Comparison of ENCODE assay signal across 8 cellular contexts in genomic region chr2:27050281-27050995, GRCh38. TPM values are rescaled to one million over a fixed set of nuclear protein-coding genes. Genes with fewer than 3 reads are reported as not detected.
DNase-seq lines count a peak whose midpoint lies in the region; ATAC-seq and TF ChIP-seq lines count a peak whose summit lies in the region.

No MANE protein-coding gene starts in this region.

- in situ Hi-C loops in transverse colon (cut with MboI; ENCODE audit: low pct_ligation_motif_present in 1 of 4, low pct_unique_long_range_greater_than_20kb in 1 of 4, low sequenced_read_pairs in 3 of 4) = no loop called here

- peak overlapping the region; percentile 17 for H4K91ac ChIP-seq in trophoblast cell (ENCODE audit: low read depth, low read length)

- peaks cover 3% of the 10 kb centered on the region for H3K79me2 ChIP-seq in trophoblast cell (ENCODE audit: control insufficient read depth, insufficient read depth, low read length, poor library complexity)

- POLR2A ChIA-PET in activated naive CD8-positive, alpha-beta T cell treated with anti-CD3 and anti-CD28 coated beads, Interleukin-2, amount 10 ng/mL, durations not matched to agents 7 days and 5 days (lab: Charles Lee) = interaction anchor here (0.6 to 5.5 kb wide), 18 partner anchors 9 to 359 kb away, joined by 3 to 92 read pairs (median 5); partner anchors contain the start of genes ATRAID, KHK, MPV17 and OST4

- H3K9me3 ChIP-seq in cardiac muscle cell (ENCODE audit: low read depth) (no peaks in the 10 kb centered on the region), trophoblast cell (ENCODE audit: insufficient read depth, low read depth, low read length) (no peaks in the 10 kb centered on the region), transverse colon (no peaks in the 10 kb centered on the region)

- no peak overlapping the region for H2AK5ac ChIP-seq in trophoblast cell (ENCODE audit: low read length)

- no peak for TF ChIP-seq EP300 in transverse colon (IDR thresholded peaks at IDR 0.05; ENCODE audit: low read depth)

- H2AFZ ChIP-seq in trophoblast cell (ENCODE audit: insufficient read depth, low read length, poor library complexity) = peak overlapping the region; percentile 53

- H3K9ac ChIP-seq in trophoblast cell (ENCODE audit: low read length) = peak overlapping the region; percentile 20

- no peaks in the 10 kb centered on the region for H3K27me3 ChIP-seq in cardiac muscle cell
- H3K27me3 ChIP-seq in trophoblast cell (ENCODE audit: insufficient read depth, low read length) = no peaks in the 10 kb centered on the region
- H3K27me3 ChIP-seq in transverse colon = no peaks in the 10 kb centered on the region

- H3K9me3 Mint-ChIP-seq in activated naive CD8-positive, alpha-beta T cell treated with anti-CD3 and anti-CD28 coated beads, Interleukin-2, amount 10 ng/mL, durations not matched to agents 7 days and 5 days = peaks cover 4% of the 10 kb centered on the region

- H3K4me3 ChIP-seq in GM12865 (ENCODE audit: low read depth, low read length) = peak overlapping the region; percentile 76
- peak overlapping the region; percentile 97 for H3K4me3 ChIP-seq in cardiac muscle cell
- H3K4me3 ChIP-seq in trophoblast cell (ENCODE audit: low read depth, low read length) = peak overlapping the region; percentile 77
- H3K4me3 ChIP-seq in transverse colon = peak overlapping the region; percentile 33 to 97 (median 86)

- peak overlapping the region; percentile 39 for H4K12ac ChIP-seq in trophoblast cell (ENCODE audit: low read depth, low read length)

- H2BK12ac ChIP-seq in trophoblast cell (ENCODE audit: low read length) = no peak overlapping the region

- H3K36me3 ChIP-seq in cardiac muscle cell (peaks cover 21% of the 10 kb centered on the region), trophoblast cell (ENCODE audit: control insufficient read depth in 1 of 2, insufficient read depth in 2 of 2, low read length in 2 of 2) (peaks cover 13 to 22% of the 10 kb centered on the region in 2 experiments), transverse colon (peaks cover 0 to 8% (median 0%) of the 10 kb centered on the region in 4 donors)

- H2BK5ac ChIP-seq in trophoblast cell (ENCODE audit: low read depth, low read length, poor library complexity) = peak overlapping the region; percentile 37

- H3K23ac ChIP-seq in trophoblast cell (ENCODE audit: low read length) = no peak overlapping the region

- peaks cover 28% of the 10 kb centered on the region for H3K4me1 Mint-ChIP-seq in activated naive CD8-positive, alpha-beta T cell treated with anti-CD3 and anti-CD28 coated beads, Interleukin-2, amount 10 ng/mL, durations not matched to agents 7 days and 5 days

- H3K18ac ChIP-seq in trophoblast cell (ENCODE audit: low read length) = no peak overlapping the region

- H3K4me2 ChIP-seq in trophoblast cell (ENCODE audit: low read length) = peak overlapping the region; percentile 69

- H3K4me1 ChIP-seq in cardiac muscle cell (ENCODE audit: low read depth) = peaks cover 9% of the 10 kb centered on the region
- H3K4me1 ChIP-seq in trophoblast cell (ENCODE audit: control insufficient read depth in 1 of 2, insufficient read depth in 2 of 2, low read length in 2 of 2) = peaks cover 3 to 10% of the 10 kb centered on the region in 2 experiments
- H3K4me1 ChIP-seq in transverse colon = peaks cover 7 to 18% (median 16%) of the 10 kb centered on the region in 4 donors

- peaks cover 4% of the 10 kb centered on the region for H3K27me3 Mint-ChIP-seq in activated naive CD8-positive, alpha-beta T cell treated with anti-CD3 and anti-CD28 coated beads, Interleukin-2, amount 10 ng/mL, durations not matched to agents 7 days and 5 days

- TF ChIP-seq POLR2A in transverse colon (IDR thresholded peaks at IDR 0.05) = no peak

- WGBS in trophoblast cell (ENCODE audit: extremely low coverage, insufficient coverage, insufficient read length) = no CpG with 5 or more reads among the region's 48 CpGs
- 0% methylated on average over 11 to 28 of the region's 48 CpGs for WGBS in transverse colon (ENCODE audit: low coverage in 1 of 2), 2 donors

- peak; percentile 44 for ATAC-seq in HG02623 (IDR thresholded peaks at IDR 0.05; ENCODE audit: unreplicated experiment)
- ATAC-seq in activated naive CD8-positive, alpha-beta T cell treated with anti-CD3 and anti-CD28 coated beads, Interleukin-2, amount 10 ng/mL, durations not matched to agents 7 days and 5 days (ENCODE audit: low read depth) = peak; percentile 60

- H3K27ac Mint-ChIP-seq in activated naive CD8-positive, alpha-beta T cell treated with anti-CD3 and anti-CD28 coated beads, Interleukin-2, amount 10 ng/mL, durations not matched to agents 7 days and 5 days = peak overlapping the region; percentile 99

- H3K27ac ChIP-seq in cardiac muscle cell = peak overlapping the region; percentile 96
- peak overlapping the region; percentile 50 for H3K27ac ChIP-seq in trophoblast cell (ENCODE audit: low read depth, low read length)
- peak overlapping the region; percentile 85 to 93 (median 88) for H3K27ac ChIP-seq in transverse colon

- peak overlapping the region; percentile 23 for H3K14ac ChIP-seq in trophoblast cell (ENCODE audit: low read length)

- peak overlapping the region; percentile 97 for H3K4me3 Mint-ChIP-seq in activated naive CD8-positive, alpha-beta T cell treated with anti-CD3 and anti-CD28 coated beads, Interleukin-2, amount 10 ng/mL, durations not matched to agents 7 days and 5 days

- peak overlapping the region; percentile 6 for H2BK120ac ChIP-seq in trophoblast cell (ENCODE audit: insufficient read depth, low read length, poor library complexity)

- H3K4ac ChIP-seq in trophoblast cell (ENCODE audit: low read depth, low read length) = no peak overlapping the region

- H3K79me1 ChIP-seq in trophoblast cell (ENCODE audit: low read length) = peaks cover 15% of the 10 kb centered on the region

- peaks cover 12% of the 10 kb centered on the region for H3K36me3 Mint-ChIP-seq in activated naive CD8-positive, alpha-beta T cell treated with anti-CD3 and anti-CD28 coated beads, Interleukin-2, amount 10 ng/mL, durations not matched to agents 7 days and 5 days

- intact Hi-C loops in transverse colon (cut with DNase I; ENCODE audit: low total_unique reads) = loop anchor here (5.0 kb wide), 1 partner anchor 37 kb away; the partner anchor contains the start of gene KHK

- H4K8ac ChIP-seq in trophoblast cell (ENCODE audit: low read depth, low read length) = peak overlapping the region; percentile 15

- peak; percentile 7 for TF ChIP-seq CTCF in GM12865 (IDR thresholded peaks at IDR 0.05; ENCODE audit: insufficient read depth, low read depth, low read length, missing control alignments)
- TF ChIP-seq CTCF in cardiac muscle cell (IDR thresholded peaks at IDR 0.05; ENCODE audit: low read depth, low read length) = peak; percentile 39
- peak; percentile 38 to 85 (median 54) for TF ChIP-seq CTCF in transverse colon (IDR thresholded peaks at IDR 0.05)

- DNase-seq in GM12865 (ENCODE audit: low read depth) = peak; percentile 96
- peak; percentile 84 for DNase-seq in NCI-H1105 (lab: John Stamatoyannopoulos, UW)
- peak; percentile 94 for DNase-seq in SKM-1 treated with dmso at 0.1 percent for 144 hours (lab: John Stamatoyannopoulos, UW; ENCODE audit: unreplicated experiment)
- peak; percentile 93 for DNase-seq in activated naive CD8-positive, alpha-beta T cell treated with anti-CD3 and anti-CD28 coated beads, Interleukin-2, amount 10 ng/mL, durations not matched to agents 7 days and 5 days
- peak; percentile 90 to 92 for DNase-seq in cardiac muscle cell (ENCODE audit: low read depth in 1 of 2, low spot score in 1 of 2)
- DNase-seq in trophoblast cell = peak; percentile 93 to 96
- DNase-seq in transverse colon = peak; percentile 95

RNA-seq across cellular contexts. Expression of gene AGBL5, which starts 1.0 kb away (rescaled TPM):
- 10 to 100 TPM; 14.9 to 18.0 TPM for total RNA-seq in activated naive CD8-positive, alpha-beta T cell treated with anti-CD3 and anti-CD28 coated beads, Interleukin-2, amount 10 ng/mL, durations not matched to agents 7 days and 5 days
- total RNA-seq in cardiac muscle cell (52.0 and 52.5 TPM in 2 replicates), transverse colon (10 to 100 TPM in 3 of 4 donors, 1 to 10 TPM in 1; 9.7 to 39.2 (median 13.9) TPM)
- polyA plus RNA-seq in cardiac muscle cell = 67.0 and 77.7 TPM in 2 replicates
- polyA plus RNA-seq in trophoblast cell (2013) = 24.8 and 25.8 TPM in 2 replicates

RNA-seq across cellular contexts. Expression of gene TMEM214, which starts 17.7 kb away (rescaled TPM):
- 10 to 100 TPM; 68.1 to 70.8 TPM for total RNA-seq in activated naive CD8-positive, alpha-beta T cell treated with anti-CD3 and anti-CD28 coated beads, Interleukin-2, amount 10 ng/mL, durations not matched to agents 7 days and 5 days
- total RNA-seq in cardiac muscle cell (38.9 and 48.5 TPM in 2 replicates), transverse colon (100 to 1,000 TPM in 2 of 4 donors, 10 to 100 TPM in 2; 51.2 to 179 (median 127) TPM)
- 46.9 and 66.3 TPM in 2 replicates for polyA plus RNA-seq in cardiac muscle cell
- 108 and 120 TPM in 2 replicates for polyA plus RNA-seq in trophoblast cell (2013)

RNA-seq across cellular contexts. Expression of gene OST4, which starts 21.0 kb away (rescaled TPM):
- total RNA-seq in activated naive CD8-positive, alpha-beta T cell treated with anti-CD3 and anti-CD28 coated beads, Interleukin-2, amount 10 ng/mL, durations not matched to agents 7 days and 5 days = 100 to 1,000 TPM; 302 to 325 TPM
- total RNA-seq in cardiac muscle cell (289 and 303 TPM in 2 replicates), transverse colon (100 to 1,000 TPM in 3 of 4 donors, 10 to 100 TPM in 1; 92.7 to 320 (median 202) TPM)
- polyA plus RNA-seq in cardiac muscle cell = 768 and 779 TPM in 2 replicates
- 1,181 and 1,209 TPM in 2 replicates for polyA plus RNA-seq in trophoblast cell (2013)

RNA-seq across cellular contexts. Expression of gene EMILIN1, which starts 28.0 kb away (rescaled TPM):
- 1 to 10 TPM in 1 of 2 experiments, under 1 TPM in 1; 0.91 to 1.2 TPM for total RNA-seq in activated naive CD8-positive, alpha-beta T cell treated with anti-CD3 and anti-CD28 coated beads, Interleukin-2, amount 10 ng/mL, durations not matched to agents 7 days and 5 days
- total RNA-seq in cardiac muscle cell (18.5 and 20.2 TPM in 2 replicates), transverse colon (100 to 1,000 TPM in 1 of 4 donors, 10 to 100 TPM in 3; 41.0 to 152 (median 65.6) TPM)
- polyA plus RNA-seq in cardiac muscle cell = 12.2 and 15.6 TPM in 2 replicates
- 0.78 and 0.92 TPM in 2 replicates for polyA plus RNA-seq in trophoblast cell (2013)

RNA-seq across cellular contexts. Expression of gene KHK, which starts 36.1 kb away (rescaled TPM):
- 10 to 100 TPM; 13.1 to 13.7 TPM for total RNA-seq in activated naive CD8-positive, alpha-beta T cell treated with anti-CD3 and anti-CD28 coated beads, Interleukin-2, amount 10 ng/mL, durations not matched to agents 7 days and 5 days
- total RNA-seq in cardiac muscle cell (9.0 and 9.6 TPM in 2 replicates), transverse colon (10 to 100 TPM in 1 of 4 donors, 1 to 10 TPM in 3; 1.8 to 12.0 (median 6.3) TPM)
- polyA plus RNA-seq in cardiac muscle cell = 12.9 and 19.2 TPM in 2 replicates
- polyA plus RNA-seq in trophoblast cell (2013) = 19.7 and 22.3 TPM in 2 replicates

Comparison
In these comparisons a context has a peak if more than half of its experiments do, and no peak if none do; other contexts are left out.
1. Peak in every context shown above with its lines: DNase-seq, ATAC-seq, H3K4me3 ChIP-seq and H3K27ac ChIP-seq.